7 cellular contexts compared by ENCODE assay signal in the genomic region with DNA sequence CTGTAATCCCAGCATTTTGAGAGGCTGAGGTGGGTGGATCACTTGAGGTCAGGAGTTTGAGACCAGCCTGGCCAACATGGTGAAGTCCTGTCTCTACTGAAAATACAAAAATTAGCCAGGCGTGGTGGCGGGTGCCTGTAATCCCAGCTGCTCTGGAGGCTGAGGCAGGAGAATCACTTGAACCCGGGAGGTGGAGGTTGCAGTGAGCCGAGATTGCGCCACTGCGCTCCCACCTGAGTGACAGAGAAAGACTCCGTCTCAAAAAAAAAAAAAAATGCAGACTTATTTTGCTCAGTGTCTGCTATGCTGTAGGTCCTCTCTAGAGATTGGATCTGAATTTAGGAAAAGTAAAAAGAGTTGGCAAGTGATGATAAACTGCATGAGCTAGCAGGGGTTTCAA. TPM values are rescaled to one million over a fixed set of nuclear protein-coding genes. Genes with fewer than 3 reads are reported as not detected.
DNase-seq lines count a peak whose midpoint lies in the region; ATAC-seq, FAIRE-seq and TF ChIP-seq lines count a peak whose summit lies in the region.
"Not testable (repeated sequence)": the region's sequence is repeated elsewhere in the genome, so short reads cannot be mapped to it uniquely, and the experiment has no call there.
"Had no signal": no experiment of that assay in that cellular context is flagged by ENCODE, and none has a peak within 500 bp of the region (broad histone marks: within the 10 kb centered on the region; RNA-seq: fewer than 3 reads in every experiment).

No MANE protein-coding gene starts in this region.

- peak overlapping the region; percentile 96 for H2BK20ac ChIP-seq in IMR-90 (ENCODE audit: low read depth, low read length)

- not testable (repeated sequence) for TF ChIP-seq RAD21 in IMR-90 (IDR thresholded peaks at IDR 0.05; ENCODE audit: low read length)

- H2BK15ac ChIP-seq in IMR-90 (ENCODE audit: low read depth, low read length), result peak overlapping the region; percentile 79; the same call in 2 of the 3 replicates

- ATAC-seq in IMR-90 (ENCODE audit: low read depth); upper lobe of left lung (ENCODE audit: low FRiP score in 2 of 2): not testable (repeated sequence)

- H4K5ac ChIP-seq in IMR-90 (ENCODE audit: low read depth, low read length), result peak overlapping the region; percentile 99

- not testable (repeated sequence) for H3K27me3 Mint-ChIP-seq in activated T-cell treated with anti-CD3 and anti-CD28 coated beads, Interleukin-2, amount 50 U/mL, for 24 hours

- H3K4ac ChIP-seq in IMR-90 (ENCODE audit: low read depth, low read length), result peak overlapping the region; percentile 97

- H3K4me3 ChIP-seq in IMR-90 (ENCODE audit: insufficient read depth, low read depth, low read length); osteoblast (ENCODE audit: insufficient read depth, low read length): not testable (repeated sequence)
- H3K4me3 ChIP-seq in kidney (ENCODE audit: low read length in 2 of 2) (peak overlapping the region in 1 of 2 donors; percentile 32), upper lobe of left lung (peak overlapping the region in 2 of 4 donors; percentile 37 to 42)

- not testable (repeated sequence) for TF ChIP-seq CTCF in IMR-90 (conservative IDR thresholded peaks at IDR 0.05; ENCODE audit: low read depth, low read length); kidney (IDR thresholded peaks at IDR 0.05; ENCODE audit: borderline replicate concordance, extremely low read depth, insufficient read depth); osteoblast (IDR thresholded peaks at IDR 0.05; ENCODE audit: extremely low read depth, low read depth, low read length); upper lobe of left lung (IDR thresholded peaks at IDR 0.05)

- peak overlapping the region; percentile 95; the same call in 1 of the 2 replicates for H3K14ac ChIP-seq in IMR-90 (replicated peaks; ENCODE audit: low read depth, low read length)

- H3K56ac ChIP-seq in IMR-90 (ENCODE audit: extremely low read depth, insufficient read depth, low read length), result peak overlapping the region; percentile 96; the same call in 1 of the 2 replicates

- H3K27ac Mint-ChIP-seq in activated T-cell treated with anti-CD3 and anti-CD28 coated beads, Interleukin-2, amount 50 U/mL, for 24 hours, result peak overlapping the region; percentile 92

- not testable (repeated sequence) for H3K79me2 ChIP-seq in osteoblast (ENCODE audit: insufficient read depth, low read length)

- H3K36me3 ChIP-seq in IMR-90 (ENCODE audit: control insufficient read depth, insufficient read depth, low read length) (peaks cover 12% of the 10 kb centered on the region), kidney (ENCODE audit: control insufficient read depth in 1 of 2, insufficient read depth in 2 of 2, low read length in 2 of 2) (peaks cover 10 to 12% of the 10 kb centered on the region in 2 donors), osteoblast (ENCODE audit: insufficient read depth, low read length) (peaks cover 20% of the 10 kb centered on the region), upper lobe of left lung (peaks cover 10 to 20% (median 15%) of the 10 kb centered on the region in 4 donors)

- not testable (repeated sequence) for H3K9me3 Mint-ChIP-seq in activated T-cell treated with anti-CD3 and anti-CD28 coated beads, Interleukin-2, amount 50 U/mL, for 24 hours

- peak overlapping the region; percentile 94; the same call in 1 of the 2 replicates for H3K23ac ChIP-seq in IMR-90 (ENCODE audit: low read depth, low read length)

- H3K18ac ChIP-seq in IMR-90 (ENCODE audit: low read depth, low read length), result peak overlapping the region; percentile 96

- in situ Hi-C loops in IMR-90 (cut with MboI; ENCODE audit: low sequenced_read_pairs), result not testable (repeated sequence)

- H4K20me1 ChIP-seq in IMR-90 (ENCODE audit: insufficient read depth, low read length); osteoblast (ENCODE audit: insufficient read depth, low read length): not testable (repeated sequence)

- H2AK9ac ChIP-seq in IMR-90 (replicated peaks; ENCODE audit: low read depth, low read length, poor library complexity), result not testable (repeated sequence)

- intact Hi-C loops in IMR-90 (cut with micrococcal nuclease); kidney (cut with DNase I): not testable (repeated sequence)

- H4K91ac ChIP-seq in IMR-90 (ENCODE audit: insufficient read depth, low read depth, low read length), result peak overlapping the region; percentile 98

- not testable (repeated sequence) for FAIRE-seq in kidney (lab: Jason Lieb, UNC)

- H3K9ac ChIP-seq in IMR-90 (ENCODE audit: low read depth, low read length), result peak overlapping the region; percentile 91
- H3K9ac ChIP-seq in kidney (ENCODE audit: low read length in 2 of 2), result not testable (repeated sequence)

- H4K8ac ChIP-seq in IMR-90 (ENCODE audit: low read depth in 2 of 2, low read length in 2 of 2), result peak overlapping the region; percentile 89 to 93

- H3K79me1 ChIP-seq in IMR-90 (ENCODE audit: low read depth in 1 of 2, low read length in 2 of 2), result peaks cover 24 to 48% of the 10 kb centered on the region in 2 experiments

- peak overlapping the region; percentile 96 for H2BK5ac ChIP-seq in IMR-90 (ENCODE audit: low read depth, low read length, poor library complexity, severe bottlenecking)

- peak overlapping the region; percentile 77 for H3K4me3 Mint-ChIP-seq in activated T-cell treated with anti-CD3 and anti-CD28 coated beads, Interleukin-2, amount 50 U/mL, for 24 hours

- H2AK5ac ChIP-seq in IMR-90 (ENCODE audit: low read depth, low read length), result peak overlapping the region; percentile 92

- H3K4me2 ChIP-seq in IMR-90 (ENCODE audit: low read depth, low read length), result peak overlapping the region; percentile 88; the same call in 1 of the 2 replicates
- not testable (repeated sequence) for H3K4me2 ChIP-seq in osteoblast (ENCODE audit: insufficient read depth, low read length)

- dilution Hi-C loops in IMR-90 (cut with HindIII; ENCODE audit: low sequenced_read_pairs, unreplicated experiment), result not testable (repeated sequence)

- peaks cover 71% of the 10 kb centered on the region for H3K36me3 Mint-ChIP-seq in activated T-cell treated with anti-CD3 and anti-CD28 coated beads, Interleukin-2, amount 50 U/mL, for 24 hours (ENCODE audit: low read depth)

- CTCF ChIA-PET in IMR-90 (lab: Yijun Ruan, JAX), result interaction anchor here (1.5 kb wide), 1 partner anchor 11 kb away, joined by 3 read pairs; no protein-coding TSS in a partner anchor

- not testable (repeated sequence) for TF ChIP-seq EP300 in upper lobe of left lung (IDR thresholded peaks at IDR 0.05)

- peak overlapping the region; percentile 100 for H3K27ac ChIP-seq in IMR-90 (ENCODE audit: insufficient read depth, low read length)
- H3K27ac ChIP-seq in caudate nucleus (ENCODE audit: low read depth, low read length), result peak overlapping the region; percentile 64
- peak overlapping the region; percentile 2 to 68 for H3K27ac ChIP-seq in kidney (ENCODE audit: low read depth in 2 of 2, low read length in 2 of 2)
- H3K27ac ChIP-seq in osteoblast (ENCODE audit: low read depth, low read length), result peak overlapping the region; percentile 6
- H3K27ac ChIP-seq in upper lobe of left lung, result peak overlapping the region; percentile 77 to 89 (median 86)

- peak overlapping the region; percentile 97 for H2BK120ac ChIP-seq in IMR-90 (ENCODE audit: low read depth, low read length)

- H3K4me1 Mint-ChIP-seq in activated T-cell treated with anti-CD3 and anti-CD28 coated beads, Interleukin-2, amount 50 U/mL, for 24 hours (ENCODE audit: low read depth), result peaks cover 57% of the 10 kb centered on the region

- not testable (repeated sequence) for H2AFZ ChIP-seq in IMR-90 (replicated peaks; ENCODE audit: low read length, poor library complexity); osteoblast (ENCODE audit: low read length)

- H3K9me1 ChIP-seq in IMR-90 (ENCODE audit: insufficient read depth, low read length), result peaks cover 12% of the 10 kb centered on the region

- not testable (repeated sequence) for DNase-seq in IMR-90; activated T-cell treated with anti-CD3 and anti-CD28 coated beads, Interleukin-2, amount 50 U/mL, for 24 hours; caudate nucleus (lab: John Stamatoyannopoulos, UW); kidney; osteoblast (ENCODE audit: insufficient read length, low spot score, missing footprints); upper lobe of left lung

- H3K27me3 ChIP-seq in IMR-90 (ENCODE audit: control insufficient read depth, insufficient read depth, low read length); osteoblast (ENCODE audit: insufficient read depth, low read length); upper lobe of left lung: not testable (repeated sequence)

- BruUV-seq in IMR-90 (replicated peaks; lab: Mats Ljungman, UMichigan), result not testable (repeated sequence)

- POLR2A ChIA-PET in IMR-90 (lab: Charles Lee; ENCODE audit: unreplicated experiment), result interaction anchor here (0.8 to 1.4 kb wide), 3 partner anchors 29 to 58 kb away, joined by 3 to 10 read pairs (median 10); a partner anchor contains a TSS

- 93% methylated on average over 5 of the region's 7 CpGs; no CpG with 5 or more reads in 1 of the 2 experiments for WGBS in IMR-90 (ENCODE audit: extremely low coverage in 2 of 2, insufficient read length in 1 of 2), 2 experiments
- 87 to 92% methylated on average over 7 of the region's 7 CpGs for WGBS in upper lobe of left lung, 2 donors

- H3K4me1 ChIP-seq in IMR-90 (ENCODE audit: control insufficient read depth, insufficient read depth, low read length), result peaks cover 20% of the 10 kb centered on the region
- H3K4me1 ChIP-seq in kidney (ENCODE audit: control insufficient read depth in 1 of 2, insufficient read depth in 1 of 2, low read depth in 1 of 2, low read length in 2 of 2); osteoblast (ENCODE audit: insufficient read depth, low read length): not testable (repeated sequence)
- peaks cover 10 to 23% (median 14%) of the 10 kb centered on the region in 4 donors for H3K4me1 ChIP-seq in upper lobe of left lung

- not testable (repeated sequence) for TF ChIP-seq POLR2A in IMR-90 (IDR thresholded peaks at IDR 0.05; ENCODE audit: low read depth, low read length); upper lobe of left lung (IDR thresholded peaks at IDR 0.05)

- H3K9me3 ChIP-seq in IMR-90 (ENCODE audit: control insufficient read depth, insufficient read depth, low read length); kidney (ENCODE audit: control insufficient read depth in 1 of 2, low read length in 2 of 2); osteoblast (ENCODE audit: low read depth, low read length); upper lobe of left lung: not testable (repeated sequence)

RNA-seq across cellular contexts. Expression of a gene that starts 0.8 kb away (rescaled TPM):
- 25.8 and 26.1 TPM in 2 replicates for total RNA-seq in IMR-90 (2012; rRNA removed)
- polyA plus RNA-seq in IMR-90 (2012; rRNA removed), result 26.5 and 29.6 TPM in 2 replicates
- polyA plus RNA-seq in IMR-90 (2012; cell fraction: cytosol; rRNA removed), result 12.7 and 19.2 TPM in 2 replicates
- 28.4 and 44.9 TPM in 2 replicates for polyA plus RNA-seq in IMR-90 (2012; cell fraction: nucleus; rRNA removed; ENCODE audit: low replicate concordance)
- total RNA-seq in kidney, result 3.0 TPM
- polyA plus RNA-seq in kidney (ENCODE audit: insufficient read depth, low read depth, low replicate concordance), result 0.22 TPM
- total RNA-seq in osteoblast, result under 0.01 TPM in 2 replicates
- 10 to 100 TPM; 13.4 to 31.4 (median 19.5) TPM for total RNA-seq in upper lobe of left lung
- total RNA-seq: osteocyte had no signal

RNA-seq across cellular contexts. Expression of a gene that starts 18.8 kb away (rescaled TPM):
- total RNA-seq in IMR-90 (2012; rRNA removed) (86.4 and 105 TPM in 2 replicates), kidney (30.7 TPM), osteoblast (25.0 and 26.8 TPM in 2 replicates), upper lobe of left lung (10 to 100 TPM in 5 of 6 donors, 1 to 10 TPM in 1; 3.3 to 30.5 (median 22.5) TPM)
- polyA plus RNA-seq in IMR-90 (2012; rRNA removed) (48.8 and 49.5 TPM in 2 replicates), kidney (ENCODE audit: insufficient read depth, low read depth, low replicate concordance) (16.2 TPM)
- polyA plus RNA-seq in IMR-90 (2012; cell fraction: cytosol; rRNA removed), result 24.3 and 40.6 TPM in 2 replicates
- polyA plus RNA-seq in IMR-90 (2012; cell fraction: nucleus; rRNA removed; ENCODE audit: low replicate concordance), result 28.6 and 46.9 TPM in 2 replicates

RNA-seq across cellular contexts. Expression of a gene that starts 19.3 kb away (rescaled TPM):
- total RNA-seq in IMR-90 (2012; rRNA removed) (83.3 and 88.0 TPM in 2 replicates), kidney (2.7 TPM), osteoblast (4.7 and 8.0 TPM in 2 replicates), upper lobe of left lung (1 to 10 TPM in 4 of 6 donors, under 1 TPM in 1, not detected in 1; 0.44 to 3.9 (median 3.3) TPM)
- polyA plus RNA-seq in IMR-90 (2012; rRNA removed) (63.7 and 68.0 TPM in 2 replicates), kidney (ENCODE audit: insufficient read depth, low read depth, low replicate concordance) (3.3 TPM)
- polyA plus RNA-seq in IMR-90 (2012; cell fraction: cytosol; rRNA removed), result 21.7 and 43.0 TPM in 2 replicates
- polyA plus RNA-seq in IMR-90 (2012; cell fraction: nucleus; rRNA removed; ENCODE audit: low replicate concordance), result 13.7 and 69.2 TPM in 2 replicates

RNA-seq across cellular contexts. Expression of a gene that starts 52.5 kb away (rescaled TPM):
- total RNA-seq in IMR-90 (2012; rRNA removed) (45.0 and 48.9 TPM in 2 replicates), kidney (27.2 TPM), osteoblast (69.5 and 89.6 TPM in 2 replicates), upper lobe of left lung (10 to 100 TPM; 15.0 to 41.2 (median 31.6) TPM)
- polyA plus RNA-seq in IMR-90 (2012; rRNA removed) (25.6 and 29.5 TPM in 2 replicates), kidney (ENCODE audit: insufficient read depth, low read depth, low replicate concordance) (34.5 TPM)
- polyA plus RNA-seq in IMR-90 (2012; cell fraction: cytosol; rRNA removed), result 13.0 and 17.9 TPM in 2 replicates
- 4.1 and 11.5 TPM in 2 replicates for polyA plus RNA-seq in IMR-90 (2012; cell fraction: nucleus; rRNA removed; ENCODE audit: low replicate concordance)

RNA-seq across cellular contexts. Expression of a gene that starts 57.1 kb away (rescaled TPM):
- 109 and 118 TPM in 2 replicates for total RNA-seq in IMR-90 (2012; rRNA removed)
- 98.4 and 102 TPM in 2 replicates for polyA plus RNA-seq in IMR-90 (2012; rRNA removed)
- polyA plus RNA-seq in IMR-90 (2012; cell fraction: cytosol; rRNA removed), result 73.2 and 76.9 TPM in 2 replicates
- 59.0 and 86.9 TPM in 2 replicates for polyA plus RNA-seq in IMR-90 (2012; cell fraction: nucleus; rRNA removed; ENCODE audit: low replicate concordance)
- 75.1 TPM for total RNA-seq in kidney
- polyA plus RNA-seq in kidney (ENCODE audit: insufficient read depth, low read depth, low replicate concordance), result 112 TPM
- 69.1 and 69.8 TPM in 2 replicates for total RNA-seq in osteoblast
- total RNA-seq in upper lobe of left lung, result 10 to 100 TPM; 35.6 to 87.8 (median 63.5) TPM

Comparison
In these comparisons a context has a peak if more than half of its experiments do, and no peak if none do; other contexts are left out.
1. H3K27ac ChIP-seq: peak in every context shown above with its lines; median percentile 100 in IMR-90; 86 in upper lobe of left lung; 64 in caudate nucleus; 35 in kidney; 6 in osteoblast.